ENCODE assay signal across 8 cellular contexts in genomic region chr17:75240394-75241142, GRCh38. TPM values are rescaled to one million over a fixed set of nuclear protein-coding genes. Genes with fewer than 3 reads are reported as not detected.
DNase-seq lines count a peak whose midpoint lies in the region; ATAC-seq, FAIRE-seq and TF ChIP-seq lines count a peak whose summit lies in the region.

No MANE protein-coding gene starts in this region.

- H3K27me3 ChIP-seq in SK-N-SH (ENCODE audit: insufficient read depth) = no peaks in the 10 kb centered on the region

- H3K27ac ChIP-seq in SK-N-SH (ENCODE audit: low read depth in 2 of 2, low read length in 1 of 2) = no peak overlapping the region

- H3K36me3 Mint-ChIP-seq in brain = peaks cover 47% of the 10 kb centered on the region

- H3K27ac Mint-ChIP-seq in brain = peak overlapping the region in 3 of 5 experiments; percentile 53 to 89 (median 69)

- POLR2A ChIA-PET in SK-N-SH (lab: Yijun Ruan, JAX) = interaction anchor here (1.1 kb wide), 1 partner anchor 20 kb away, joined by 3 read pairs; no protein-coding TSS in a partner anchor

- H3F3A ChIP-seq in SK-N-SH (replicated peaks; ENCODE audit: insufficient read depth) = peaks cover 25% of the 10 kb centered on the region

- no peak overlapping the region for H3K4me3 Mint-ChIP-seq in brain

- peaks cover 45 to 95% of the 10 kb centered on the region in 2 experiments for H3K36me3 ChIP-seq in SK-N-SH (replicated peaks in 1 of 2; ENCODE audit: control insufficient read depth in 1 of 2, insufficient read depth in 2 of 2, low read length in 1 of 2)

- no peaks in the 10 kb centered on the region for H3K9me3 ChIP-seq in SK-N-SH

- TF ChIP-seq CTCF in SK-N-SH (IDR thresholded peaks at IDR 0.05) (peak; percentile 76), brain (conservative IDR thresholded peaks at IDR 0.05) (peak; percentile 70 to 76)

- no peaks in the 10 kb centered on the region for H3K4me1 Mint-ChIP-seq in brain

- H3K4me2 ChIP-seq in SK-N-SH = no peak overlapping the region

- H3K9me2 ChIP-seq in SK-N-SH = no peaks in the 10 kb centered on the region

- DNase-seq in DMS114 treated with DMSO at 0.1 percent for 48 hours (lab: John Stamatoyannopoulos, UW; ENCODE audit: unreplicated experiment) = peak; percentile 30
- DNase-seq in Jurkat, Clone E6-1 (ENCODE audit: low read depth, low spot score) = peak; percentile 32
- DNase-seq in SK-N-SH = peak; percentile 83
- peak; percentile 59 to 67 for DNase-seq in lung microvascular endothelial cell (ENCODE audit: low read depth in 2 of 2)
- peak; percentile 65 for DNase-seq in urothelium cell line (ENCODE audit: low spot score)
- no peak for DNase-seq in GM19238 (ENCODE audit: insufficient read length, low spot score)

- TF ChIP-seq RAD21 in SK-N-SH (IDR thresholded peaks at IDR 0.05; ENCODE audit: low read length) = peak; percentile 45

- H2AFZ ChIP-seq in SK-N-SH (ENCODE audit: low read depth) = no peak overlapping the region

- peaks cover 3% of the 10 kb centered on the region; the same call in 1 of the 2 replicates for H4K20me1 ChIP-seq in SK-N-SH (ENCODE audit: insufficient read depth)

- H3K9ac ChIP-seq in SK-N-SH = no peak overlapping the region

- H3K79me2 ChIP-seq in SK-N-SH (ENCODE audit: insufficient read depth) = no peaks in the 10 kb centered on the region

- H3K9me3 Mint-ChIP-seq in brain = no peaks in the 10 kb centered on the region

- CTCF ChIA-PET in SK-N-SH (lab: Yijun Ruan, JAX) = interaction anchor here (0.5 to 11.7 kb wide), 27 partner anchors 10 to 189 kb away, joined by 3 to 136 read pairs (median 4); partner anchors contain the start of genes GGA3, MIF4GD, MRPS7 and NUP85

- H3K4me1 ChIP-seq in SK-N-SH (ENCODE audit: control insufficient read depth in 1 of 2, insufficient read depth in 2 of 2, low read depth in 1 of 2, low read length in 1 of 2) = no peaks in the 10 kb centered on the region; a peak in 1 of 4 replicates

- no peaks in the 10 kb centered on the region for H3K27me3 Mint-ChIP-seq in brain

- peak; percentile 32 for FAIRE-seq in urothelium cell line (lab: Jason Lieb, UNC)

- H3K4me3 ChIP-seq in Jurkat, Clone E6-1 (ENCODE audit: low read length) = no peak overlapping the region
- H3K4me3 ChIP-seq in SK-N-SH (ENCODE audit: low read depth in 2 of 2, low read length in 1 of 2) = no peak overlapping the region; a peak in 1 of 4 replicates

- no peak for ATAC-seq in HG02571 (IDR thresholded peaks at IDR 0.05; ENCODE audit: unreplicated experiment)

- WGBS in SK-N-SH (ENCODE audit: low lambda C conversion rate) = 82% methylated on average over 20 of the region's 23 CpGs

- no peak for TF ChIP-seq EP300 in SK-N-SH (IDR thresholded peaks at IDR 0.05; ENCODE audit: borderline replicate concordance in 1 of 2, low read depth in 1 of 2, low read length in 1 of 2)

TF ChIP-seq in SK-N-SH, 30 proteins besides CTCF, POLR2A, EP300 and RAD21:
- TF ChIP-seq TCF12 (IDR thresholded peaks at IDR 0.05) (no peak), RCOR1 (IDR thresholded peaks at IDR 0.05; ENCODE audit: low read length) (no peak), SMC3 (IDR thresholded peaks at IDR 0.05; ENCODE audit: low read depth, low read length) (peak; percentile 45), EZH2phosphoT487 (IDR thresholded peaks at IDR 0.05; ENCODE audit: borderline replicate concordance, low read depth) (no peak), RXRA (IDR thresholded peaks at IDR 0.05; ENCODE audit: borderline replicate concordance, low read depth) (no peak), CHD2 (IDR thresholded peaks at IDR 0.05; ENCODE audit: low read length, partially characterized antibody) (no peak), POLR2AphosphoS5 (IDR thresholded peaks at IDR 0.05; ENCODE audit: low read depth, low read length) (peak; percentile 39; the same call in 1 of the 2 replicates), MXI1 (IDR thresholded peaks at IDR 0.05; ENCODE audit: low read depth, low read length) (no peak), NFIC (IDR thresholded peaks at IDR 0.05; ENCODE audit: borderline replicate concordance) (no peak), FOXM1 (IDR thresholded peaks at IDR 0.05; ENCODE audit: low read depth) (no peak), GATA2 (CRISPR knock-in tag; IDR thresholded peaks at IDR 0.05) (no peak), GABPA (IDR thresholded peaks at IDR 0.05; ENCODE audit: low read depth) (no peak), USF2 (IDR thresholded peaks at IDR 0.05; ENCODE audit: borderline replicate concordance, low read depth, low read length) (no peak)
- TF ChIP-seq, protein P1, sequence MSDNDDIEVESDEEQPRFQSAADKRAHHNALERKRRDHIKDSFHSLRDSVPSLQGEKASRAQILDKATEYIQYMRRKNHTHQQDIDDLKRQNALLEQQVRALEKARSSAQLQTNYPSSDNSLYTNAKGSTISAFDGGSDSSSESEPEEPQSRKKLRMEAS (IDR thresholded peaks at IDR 0.05; ENCODE audit: low read depth) = no peak

RNA-seq across cellular contexts. Expression of gene GGA3, which starts 20.8 kb away (rescaled TPM):
- polyA plus RNA-seq in Jurkat, Clone E6-1 (2012; ENCODE audit: insufficient read depth, insufficient read length) = 50.1 TPM
- polyA plus RNA-seq in SK-N-SH (2012; rRNA removed) (42.5 and 43.7 TPM in 2 replicates), brain (ENCODE audit: insufficient read depth, low read depth, low replicate concordance) (25.2 TPM)
- 13.3 and 21.1 TPM in 2 replicates for polyA plus RNA-seq in SK-N-SH (2012; cell fraction: cytosol; rRNA removed)
- 183 and 203 TPM in 2 replicates for polyA plus RNA-seq in SK-N-SH (2012; cell fraction: nucleus; rRNA removed)
- total RNA-seq in lung microvascular endothelial cell = 6.1 and 10.5 TPM in 2 replicates

RNA-seq across cellular contexts. Expression of gene MRPS7, which starts 21.1 kb away (rescaled TPM):
- polyA plus RNA-seq in Jurkat, Clone E6-1 (2012; ENCODE audit: insufficient read depth, insufficient read length) = 157 TPM
- polyA plus RNA-seq in SK-N-SH (2012; rRNA removed) (82.8 and 90.4 TPM in 2 replicates), brain (ENCODE audit: insufficient read depth, low read depth, low replicate concordance) (64.9 TPM)
- 77.5 and 82.2 TPM in 2 replicates for polyA plus RNA-seq in SK-N-SH (2012; cell fraction: cytosol; rRNA removed)
- polyA plus RNA-seq in SK-N-SH (2012; cell fraction: nucleus; rRNA removed) = 74.4 and 85.5 TPM in 2 replicates
- 60.9 and 61.0 TPM in 2 replicates for total RNA-seq in lung microvascular endothelial cell

RNA-seq across cellular contexts. Expression of gene MIF4GD, which starts 30.5 kb away (rescaled TPM):
- 75.8 TPM for polyA plus RNA-seq in Jurkat, Clone E6-1 (2012; ENCODE audit: insufficient read depth, insufficient read length)
- polyA plus RNA-seq in SK-N-SH (2012; rRNA removed) (65.4 and 70.0 TPM in 2 replicates), brain (ENCODE audit: insufficient read depth, low read depth, low replicate concordance) (47.6 TPM)
- 43.0 and 58.4 TPM in 2 replicates for polyA plus RNA-seq in SK-N-SH (2012; cell fraction: cytosol; rRNA removed)
- polyA plus RNA-seq in SK-N-SH (2012; cell fraction: nucleus; rRNA removed) = 41.0 and 49.6 TPM in 2 replicates
- total RNA-seq in lung microvascular endothelial cell = 7.4 and 7.5 TPM in 2 replicates

RNA-seq across cellular contexts. Expression of gene NUP85, which starts 35.1 kb away (rescaled TPM):
- polyA plus RNA-seq in Jurkat, Clone E6-1 (2012; ENCODE audit: insufficient read depth, insufficient read length) = 119 TPM
- polyA plus RNA-seq in SK-N-SH (2012; rRNA removed) = 80.5 and 99.8 TPM in 2 replicates
- 38.2 and 55.2 TPM in 2 replicates for polyA plus RNA-seq in SK-N-SH (2012; cell fraction: cytosol; rRNA removed)
- 258 and 284 TPM in 2 replicates for polyA plus RNA-seq in SK-N-SH (2012; cell fraction: nucleus; rRNA removed)
- 42.5 TPM for polyA plus RNA-seq in brain (ENCODE audit: insufficient read depth, low read depth, low replicate concordance)
- 28.3 and 31.5 TPM in 2 replicates for total RNA-seq in lung microvascular endothelial cell

RNA-seq across cellular contexts. Expression of gene SLC25A19, which starts 48.7 kb away (rescaled TPM):
- 68.9 TPM for polyA plus RNA-seq in Jurkat, Clone E6-1 (2012; ENCODE audit: insufficient read depth, insufficient read length)
- 11.7 and 13.2 TPM in 2 replicates for polyA plus RNA-seq in SK-N-SH (2012; rRNA removed)
- polyA plus RNA-seq in SK-N-SH (2012; cell fraction: cytosol; rRNA removed) = 7.0 and 10.2 TPM in 2 replicates
- polyA plus RNA-seq in SK-N-SH (2012; cell fraction: nucleus; rRNA removed) = 14.6 and 19.1 TPM in 2 replicates
- 22.0 TPM for polyA plus RNA-seq in brain (ENCODE audit: insufficient read depth, low read depth, low replicate concordance)
- total RNA-seq in lung microvascular endothelial cell = 3.9 and 6.5 TPM in 2 replicates
